In genomic region chr3:125351814-125352456, GRCh38 we compare ENCODE assay signal across 13 cellular contexts. TPM values are rescaled to one million over a fixed set of nuclear protein-coding genes. Genes with fewer than 3 reads are reported as not detected.
DNase-seq lines count a peak whose midpoint lies in the region; ATAC-seq and TF ChIP-seq lines count a peak whose summit lies in the region.
"Had no signal": no experiment of that assay in that cellular context is flagged by ENCODE, and none has a peak within 500 bp of the region (broad histone marks: within the 10 kb centered on the region; RNA-seq: fewer than 3 reads in every experiment).

No MANE protein-coding gene starts in this region.

- DNase-seq in activated T-cell treated with anti-CD3 and anti-CD28 coated beads, Interleukin-2, amount 50 U/mL, for 72 hours: no peak
- DNase-seq in activated T-cell treated with anti-CD3 and anti-CD28 coated beads for 4 hours (no peak), RKO (ENCODE audit: low spot score) (peak; percentile 36), fibroblast of gingiva (ENCODE audit: low read depth) (peak; percentile 54), RPMI8226 (no peak)
- DNase-seq in stimulated activated effector memory CD8-positive, alpha-beta T cell treated with anti-CD3 and anti-CD28 coated beads, Interleukin-12 subunit alpha, Interleukin-12 subunit beta, amount 100 ng/mL, for 72 hours (ENCODE audit: low spot score in 2 of 2): no peak
- DNase-seq: activated CD4-positive, alpha-beta T cell treated with anti-CD3 and anti-CD28 coated beads for 1 hour; activated naive CD4-positive, alpha-beta T cell treated with anti-CD3 and anti-CD28 coated beads for 36 hours; hypothalamus; SIG-M5 had no signal

- H3K27me3 Mint-ChIP-seq in activated T-cell treated with anti-CD3 and anti-CD28 coated beads, Interleukin-2, amount 50 U/mL, for 72 hours (ENCODE audit: low read depth): no peaks in the 10 kb centered on the region

- H3K4me1 Mint-ChIP-seq in activated T-cell treated with anti-CD3 and anti-CD28 coated beads, Interleukin-2, amount 50 U/mL, for 72 hours (ENCODE audit: low read depth): peaks cover 74% of the 10 kb centered on the region
- peaks cover 73% of the 10 kb centered on the region for H3K4me1 Mint-ChIP-seq in stimulated activated effector memory CD8-positive, alpha-beta T cell treated with anti-CD3 and anti-CD28 coated beads, Interleukin-12 subunit alpha, Interleukin-12 subunit beta, amount 100 ng/mL, for 72 hours

- peak overlapping the region; percentile 82 for H3K27ac Mint-ChIP-seq in activated T-cell treated with anti-CD3 and anti-CD28 coated beads, Interleukin-2, amount 50 U/mL, for 72 hours
- H3K27ac Mint-ChIP-seq in stimulated activated effector memory CD8-positive, alpha-beta T cell treated with anti-CD3 and anti-CD28 coated beads, Interleukin-12 subunit alpha, Interleukin-12 subunit beta, amount 100 ng/mL, for 72 hours: peak overlapping the region; percentile 24
- H3K27ac Mint-ChIP-seq: activated naive CD4-positive, alpha-beta T cell treated with anti-CD3 and anti-CD28 coated beads for 36 hours; mesothelial cell of epicardium had no signal

- peak; percentile 40 to 79 for ATAC-seq in activated T-cell treated with anti-CD3 and anti-CD28 coated beads, Interleukin-2, amount 50 U/mL, for 72 hours (replicated peaks in 1 of 2)
- peak; percentile 81 for ATAC-seq in stimulated activated effector memory CD8-positive, alpha-beta T cell treated with anti-CD3 and anti-CD28 coated beads, Interleukin-12 subunit alpha, Interleukin-12 subunit beta, amount 100 ng/mL, for 72 hours
- ATAC-seq in HG02610 (IDR thresholded peaks at IDR 0.05; ENCODE audit: unreplicated experiment) (no peak), SK-N-SH treated with all-trans-retinoic acid at 6 μM for 48 hours (no peak)

- peak overlapping the region in 1 of 2 donors; percentile 35 for H3K4me3 Mint-ChIP-seq in activated T-cell treated with anti-CD3 and anti-CD28 coated beads, Interleukin-2, amount 50 U/mL, for 72 hours
- peak overlapping the region; percentile 6 for H3K4me3 Mint-ChIP-seq in stimulated activated effector memory CD8-positive, alpha-beta T cell treated with anti-CD3 and anti-CD28 coated beads, Interleukin-12 subunit alpha, Interleukin-12 subunit beta, amount 100 ng/mL, for 72 hours
- H3K4me3 Mint-ChIP-seq: activated naive CD4-positive, alpha-beta T cell treated with anti-CD3 and anti-CD28 coated beads for 36 hours; mesothelial cell of epicardium had no signal

- peaks cover 2 to 14% of the 10 kb centered on the region in 2 donors for H3K36me3 Mint-ChIP-seq in activated T-cell treated with anti-CD3 and anti-CD28 coated beads, Interleukin-2, amount 50 U/mL, for 72 hours (ENCODE audit: insufficient read depth in 2 of 2)
- no peaks in the 10 kb centered on the region for H3K36me3 Mint-ChIP-seq in stimulated activated effector memory CD8-positive, alpha-beta T cell treated with anti-CD3 and anti-CD28 coated beads, Interleukin-12 subunit alpha, Interleukin-12 subunit beta, amount 100 ng/mL, for 72 hours

- peaks cover 0 to 3% of the 10 kb centered on the region in 2 donors for H3K9me3 Mint-ChIP-seq in activated T-cell treated with anti-CD3 and anti-CD28 coated beads, Interleukin-2, amount 50 U/mL, for 72 hours
- H3K9me3 Mint-ChIP-seq in stimulated activated effector memory CD8-positive, alpha-beta T cell treated with anti-CD3 and anti-CD28 coated beads, Interleukin-12 subunit alpha, Interleukin-12 subunit beta, amount 100 ng/mL, for 72 hours: no peaks in the 10 kb centered on the region
- H3K9me3 Mint-ChIP-seq: activated naive CD4-positive, alpha-beta T cell treated with anti-CD3 and anti-CD28 coated beads for 36 hours had no signal

TF ChIP-seq in SK-N-SH treated with all-trans-retinoic acid at 6 μM for 48 hours, 23 proteins besides CTCF, POLR2A, EP300 and RAD21:
- TF ChIP-seq ZFP3 (CRISPR knock-in tag; IDR thresholded peaks at IDR 0.05) (no peak), TCF4 (CRISPR knock-in tag; IDR thresholded peaks at IDR 0.05; ENCODE audit: borderline replicate concordance) (no peak), ESRRG (CRISPR knock-in tag; IDR thresholded peaks at IDR 0.05) (no peak), OSR1 (CRISPR knock-in tag; IDR thresholded peaks at IDR 0.05) (no peak)
- TF ChIP-seq, protein P1, sequence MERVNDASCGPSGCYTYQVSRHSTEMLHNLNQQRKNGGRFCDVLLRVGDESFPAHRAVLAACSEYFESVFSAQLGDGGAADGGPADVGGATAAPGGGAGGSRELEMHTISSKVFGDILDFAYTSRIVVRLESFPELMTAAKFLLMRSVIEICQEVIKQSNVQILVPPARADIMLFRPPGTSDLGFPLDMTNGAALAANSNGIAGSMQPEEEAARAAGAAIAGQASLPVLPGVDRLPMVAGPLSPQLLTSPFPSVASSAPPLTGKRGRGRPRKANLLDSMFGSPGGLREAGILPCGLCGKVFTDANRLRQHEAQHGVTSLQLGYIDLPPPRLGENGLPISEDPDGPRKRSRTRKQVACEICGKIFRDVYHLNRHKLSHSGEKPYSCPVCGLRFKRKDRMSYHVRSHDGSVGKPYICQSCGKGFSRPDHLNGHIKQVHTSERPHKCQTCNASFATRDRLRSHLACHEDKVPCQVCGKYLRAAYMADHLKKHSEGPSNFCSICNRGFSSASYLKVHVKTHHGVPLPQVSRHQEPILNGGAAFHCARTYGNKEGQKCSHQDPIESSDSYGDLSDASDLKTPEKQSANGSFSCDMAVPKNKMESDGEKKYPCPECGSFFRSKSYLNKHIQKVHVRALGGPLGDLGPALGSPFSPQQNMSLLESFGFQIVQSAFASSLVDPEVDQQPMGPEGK (CRISPR knock-in tag; IDR thresholded peaks at IDR 0.05; ENCODE audit: borderline replicate concordance): no peak
- TF ChIP-seq, protein P2, sequence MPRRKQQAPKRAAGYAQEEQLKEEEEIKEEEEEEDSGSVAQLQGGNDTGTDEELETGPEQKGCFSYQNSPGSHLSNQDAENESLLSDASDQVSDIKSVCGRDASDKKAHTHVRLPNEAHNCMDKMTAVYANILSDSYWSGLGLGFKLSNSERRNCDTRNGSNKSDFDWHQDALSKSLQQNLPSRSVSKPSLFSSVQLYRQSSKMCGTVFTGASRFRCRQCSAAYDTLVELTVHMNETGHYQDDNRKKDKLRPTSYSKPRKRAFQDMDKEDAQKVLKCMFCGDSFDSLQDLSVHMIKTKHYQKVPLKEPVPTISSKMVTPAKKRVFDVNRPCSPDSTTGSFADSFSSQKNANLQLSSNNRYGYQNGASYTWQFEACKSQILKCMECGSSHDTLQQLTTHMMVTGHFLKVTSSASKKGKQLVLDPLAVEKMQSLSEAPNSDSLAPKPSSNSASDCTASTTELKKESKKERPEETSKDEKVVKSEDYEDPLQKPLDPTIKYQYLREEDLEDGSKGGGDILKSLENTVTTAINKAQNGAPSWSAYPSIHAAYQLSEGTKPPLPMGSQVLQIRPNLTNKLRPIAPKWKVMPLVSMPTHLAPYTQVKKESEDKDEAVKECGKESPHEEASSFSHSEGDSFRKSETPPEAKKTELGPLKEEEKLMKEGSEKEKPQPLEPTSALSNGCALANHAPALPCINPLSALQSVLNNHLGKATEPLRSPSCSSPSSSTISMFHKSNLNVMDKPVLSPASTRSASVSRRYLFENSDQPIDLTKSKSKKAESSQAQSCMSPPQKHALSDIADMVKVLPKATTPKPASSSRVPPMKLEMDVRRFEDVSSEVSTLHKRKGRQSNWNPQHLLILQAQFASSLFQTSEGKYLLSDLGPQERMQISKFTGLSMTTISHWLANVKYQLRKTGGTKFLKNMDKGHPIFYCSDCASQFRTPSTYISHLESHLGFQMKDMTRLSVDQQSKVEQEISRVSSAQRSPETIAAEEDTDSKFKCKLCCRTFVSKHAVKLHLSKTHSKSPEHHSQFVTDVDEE (CRISPR knock-in tag; IDR thresholded peaks at IDR 0.05): no peak

RNA-seq across cellular contexts. Expression of gene ZNF148, which starts 23.2 kb away (rescaled TPM):
- 10 to 100 TPM; 42.0 to 44.7 TPM for total RNA-seq in activated T-cell treated with anti-CD3 and anti-CD28 coated beads, Interleukin-2, amount 50 U/mL, for 72 hours

Comparison
In these comparisons a context has a peak if more than half of its experiments do, and no peak if none do; other contexts are left out.
1. ATAC-seq: peak in activated T-cell treated with anti-CD3 and anti-CD28 coated beads, Interleukin-2, amount 50 U/mL, for 72 hours (2 of 2) and stimulated activated effector memory CD8-positive, alpha-beta T cell treated with anti-CD3 and anti-CD28 coated beads, Interleukin-12 subunit alpha, Interleukin-12 subunit beta, amount 100 ng/mL, for 72 hours (single experiment); none in HG02610 (single experiment) and SK-N-SH treated with all-trans-retinoic acid at 6 μM for 48 hours (single experiment).
2. DNase-seq: peak in RKO (single experiment) and fibroblast of gingiva (single experiment); none in activated T-cell treated with anti-CD3 and anti-CD28 coated beads, Interleukin-2, amount 50 U/mL, for 72 hours (0 of 2), activated T-cell treated with anti-CD3 and anti-CD28 coated beads for 4 hours (single experiment), stimulated activated effector memory CD8-positive, alpha-beta T cell treated with anti-CD3 and anti-CD28 coated beads, Interleukin-12 subunit alpha, Interleukin-12 subunit beta, amount 100 ng/mL, for 72 hours (0 of 2) and RPMI8226 (single experiment).